In genomic region chr10:88582806-88583583, GRCh38 we compare ENCODE assay signal across 1 cellular context.
TF ChIP-seq lines count a peak whose summit lies in the region.

TSS of gene RNLS (minus strand) at chr10:88583318.

TF ChIP-seq in H1, 55 proteins besides CTCF, POLR2A, EP300 and RAD21 (continued from another document):
- TF ChIP-seq RBBP5 (IDR thresholded peaks at IDR 0.05; ENCODE audit: borderline replicate concordance, low read depth, low read length) (peak; percentile 70; the same call in 1 of the 2 replicates), KDM4A (IDR thresholded peaks at IDR 0.05; ENCODE audit: low read depth, low read length, severe bottlenecking) (peak; percentile 96), TAF1 (IDR thresholded peaks at IDR 0.05; ENCODE audit: low read depth, low read length) (peak; percentile 72), USF2 (IDR thresholded peaks at IDR 0.05; ENCODE audit: low read length) (peak; percentile 83), SP4 (IDR thresholded peaks at IDR 0.05; ENCODE audit: low read length) (no peak), TEAD4 (IDR thresholded peaks at IDR 0.05; ENCODE audit: low read depth, low read length) (no peak), ASH2L (IDR thresholded peaks at IDR 0.05; ENCODE audit: low read length) (peak; percentile 93), RXRA (IDR thresholded peaks at IDR 0.05; ENCODE audit: insufficient read depth, low read depth, low read length) (no peak), SIN3A (conservative IDR thresholded peaks at IDR 0.05 in 1 of 2, IDR thresholded peaks at IDR 0.05 in 1 of 2; ENCODE audit: low read depth in 1 of 2, low read length in 2 of 2) (0 out of 4 replicates have a peak, but pooled peaks of 1 of the 2 experiments have one; percentile 38), HDAC2 (IDR thresholded peaks at IDR 0.05; ENCODE audit: borderline replicate concordance in 1 of 2, low read depth in 2 of 2, low read length in 2 of 2) (peak in 1 of 2 experiments; percentile 62; a peak in 1 of 4 replicates), GABPA (IDR thresholded peaks at IDR 0.05; ENCODE audit: borderline replicate concordance, insufficient read depth, low read length) (no peak), TBP (IDR thresholded peaks at IDR 0.05; ENCODE audit: low read depth, low read length) (peak; percentile 36; the same call in 1 of the 2 replicates), YY1 (IDR thresholded peaks at IDR 0.05; ENCODE audit: low read depth, low read length) (peak; percentile 69; the same call in 1 of the 2 replicates), PHF8 (conservative IDR thresholded peaks at IDR 0.05; ENCODE audit: low read depth, low read length) (peak; percentile 89), MAX (IDR thresholded peaks at IDR 0.05) (peak; percentile 84), POLR2AphosphoS5 (IDR thresholded peaks at IDR 0.05; ENCODE audit: low read depth, low read length) (peak; percentile 78; the same call in 1 of the 2 replicates)
